ENCODE assay signal across 1 cellular context in the genomic region with DNA sequence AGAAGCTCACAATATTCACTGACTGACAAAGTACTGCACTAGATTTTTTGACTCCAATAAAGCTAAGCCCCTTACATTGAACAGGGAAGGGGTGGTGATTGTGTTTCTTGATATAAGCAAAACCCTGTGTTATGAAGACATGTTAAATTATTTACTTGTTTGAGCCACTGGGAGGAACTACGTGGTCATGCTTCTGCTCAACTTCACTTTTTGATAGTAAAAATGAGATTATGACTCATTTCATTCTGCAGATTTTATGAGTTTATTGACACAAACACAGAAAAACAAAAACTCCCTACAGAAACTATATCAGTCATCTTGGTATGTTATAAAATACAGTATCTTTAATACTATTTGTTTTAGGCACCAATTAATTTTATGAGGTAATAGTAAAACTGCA.
TF ChIP-seq lines count a peak whose summit lies in the region.

No MANE protein-coding gene starts in this region.

TF ChIP-seq in HepG2, 621 proteins besides CTCF, POLR2A, EP300 and RAD21 (continued from another document):
- no peak for TF ChIP-seq ZNF180 (CRISPR knock-in tag; IDR thresholded peaks at IDR 0.05; ENCODE audit: borderline replicate concordance, low read depth)
- TF ChIP-seq HMGA1 (CRISPR knock-in tag; conservative IDR thresholded peaks at IDR 0.05) = no peak
- TF ChIP-seq ZNF224 (CRISPR knock-in tag; IDR thresholded peaks at IDR 0.05) = no peak
- TF ChIP-seq, protein P1, sequence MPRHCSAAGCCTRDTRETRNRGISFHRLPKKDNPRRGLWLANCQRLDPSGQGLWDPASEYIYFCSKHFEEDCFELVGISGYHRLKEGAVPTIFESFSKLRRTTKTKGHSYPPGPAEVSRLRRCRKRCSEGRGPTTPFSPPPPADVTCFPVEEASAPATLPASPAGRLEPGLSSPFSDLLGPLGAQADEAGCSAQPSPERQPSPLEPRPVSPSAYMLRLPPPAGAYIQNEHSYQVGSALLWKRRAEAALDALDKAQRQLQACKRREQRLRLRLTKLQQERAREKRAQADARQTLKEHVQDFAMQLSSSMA (CRISPR knock-in tag; IDR thresholded peaks at IDR 0.05) = no peak
- TF ChIP-seq, protein P2, sequence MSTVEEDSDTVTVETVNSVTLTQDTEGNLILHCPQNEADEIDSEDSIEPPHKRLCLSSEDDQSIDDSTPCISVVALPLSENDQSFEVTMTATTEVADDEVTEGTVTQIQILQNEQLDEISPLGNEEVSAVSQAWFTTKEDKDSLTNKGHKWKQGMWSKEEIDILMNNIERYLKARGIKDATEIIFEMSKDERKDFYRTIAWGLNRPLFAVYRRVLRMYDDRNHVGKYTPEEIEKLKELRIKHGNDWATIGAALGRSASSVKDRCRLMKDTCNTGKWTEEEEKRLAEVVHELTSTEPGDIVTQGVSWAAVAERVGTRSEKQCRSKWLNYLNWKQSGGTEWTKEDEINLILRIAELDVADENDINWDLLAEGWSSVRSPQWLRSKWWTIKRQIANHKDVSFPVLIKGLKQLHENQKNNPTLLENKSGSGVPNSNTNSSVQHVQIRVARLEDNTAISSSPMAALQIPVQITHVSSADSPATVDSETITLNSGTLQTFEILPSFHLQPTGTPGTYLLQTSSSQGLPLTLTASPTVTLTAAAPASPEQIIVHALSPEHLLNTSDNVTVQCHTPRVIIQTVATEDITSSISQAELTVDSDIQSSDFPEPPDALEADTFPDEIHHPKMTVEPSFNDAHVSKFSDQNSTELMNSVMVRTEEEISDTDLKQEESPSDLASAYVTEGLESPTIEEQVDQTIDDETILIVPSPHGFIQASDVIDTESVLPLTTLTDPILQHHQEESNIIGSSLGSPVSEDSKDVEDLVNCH (CRISPR knock-in tag; IDR thresholded peaks at IDR 0.05) = no peak
- TF ChIP-seq, protein P3, sequence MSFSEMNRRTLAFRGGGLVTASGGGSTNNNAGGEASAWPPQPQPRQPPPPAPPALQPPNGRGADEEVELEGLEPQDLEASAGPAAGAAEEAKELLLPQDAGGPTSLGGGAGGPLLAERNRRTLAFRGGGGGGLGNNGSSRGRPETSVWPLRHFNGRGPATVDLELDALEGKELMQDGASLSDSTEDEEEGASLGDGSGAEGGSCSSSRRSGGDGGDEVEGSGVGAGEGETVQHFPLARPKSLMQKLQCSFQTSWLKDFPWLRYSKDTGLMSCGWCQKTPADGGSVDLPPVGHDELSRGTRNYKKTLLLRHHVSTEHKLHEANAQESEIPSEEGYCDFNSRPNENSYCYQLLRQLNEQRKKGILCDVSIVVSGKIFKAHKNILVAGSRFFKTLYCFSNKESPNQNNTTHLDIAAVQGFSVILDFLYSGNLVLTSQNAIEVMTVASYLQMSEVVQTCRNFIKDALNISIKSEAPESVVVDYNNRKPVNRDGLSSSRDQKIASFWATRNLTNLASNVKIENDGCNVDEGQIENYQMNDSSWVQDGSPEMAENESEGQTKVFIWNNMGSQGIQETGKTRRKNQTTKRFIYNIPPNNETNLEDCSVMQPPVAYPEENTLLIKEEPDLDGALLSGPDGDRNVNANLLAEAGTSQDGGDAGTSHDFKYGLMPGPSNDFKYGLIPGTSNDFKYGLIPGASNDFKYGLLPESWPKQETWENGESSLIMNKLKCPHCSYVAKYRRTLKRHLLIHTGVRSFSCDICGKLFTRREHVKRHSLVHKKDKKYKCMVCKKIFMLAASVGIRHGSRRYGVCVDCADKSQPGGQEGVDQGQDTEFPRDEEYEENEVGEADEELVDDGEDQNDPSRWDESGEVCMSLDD (CRISPR knock-in tag; IDR thresholded peaks at IDR 0.05; ENCODE audit: borderline replicate concordance) = no peak
- no peak for TF ChIP-seq ZNF790 (CRISPR knock-in tag; IDR thresholded peaks at IDR 0.05; ENCODE audit: borderline replicate concordance)
- TF ChIP-seq ARHGAP35 (CRISPR knock-in tag; IDR thresholded peaks at IDR 0.05; ENCODE audit: borderline replicate concordance) = no peak
- no peak for TF ChIP-seq AHR (CRISPR knock-in tag; IDR thresholded peaks at IDR 0.05)
- no peak for TF ChIP-seq ZFP90 (CRISPR knock-in tag; IDR thresholded peaks at IDR 0.05; ENCODE audit: borderline replicate concordance)
- no peak for TF ChIP-seq DPF2 (CRISPR knock-in tag; IDR thresholded peaks at IDR 0.05; ENCODE audit: borderline replicate concordance, low read depth)
- no peak for TF ChIP-seq KDM3A (CRISPR knock-in tag; IDR thresholded peaks at IDR 0.05; ENCODE audit: low read depth)
